ENCODE assay signal across 11 cellular contexts in genomic region chr10:79984851-79985250, GRCh38. TPM values are rescaled to one million over a fixed set of nuclear protein-coding genes. Genes with fewer than 3 reads are reported as not detected.
DNase-seq lines count a peak whose midpoint lies in the region; ATAC-seq and TF ChIP-seq lines count a peak whose summit lies in the region.
"Had no signal": no experiment of that assay in that cellular context is flagged by ENCODE, and none has a peak within 500 bp of the region (broad histone marks: within the 10 kb centered on the region; RNA-seq: fewer than 3 reads in every experiment).

No MANE protein-coding gene starts in this region.

- peak; percentile 70 for ATAC-seq in GM21423 (IDR thresholded peaks at IDR 0.05; ENCODE audit: unreplicated experiment)
- ATAC-seq in left colon = peak; percentile 41

- no peak overlapping the region for H3K4me2 ChIP-seq in SK-N-SH

- no peaks in the 10 kb centered on the region; a peak in 2 of 4 replicates for H3K4me1 ChIP-seq in SK-N-SH (ENCODE audit: control insufficient read depth in 1 of 2, insufficient read depth in 2 of 2, low read depth in 1 of 2, low read length in 1 of 2)

- no peaks in the 10 kb centered on the region for H3K79me2 ChIP-seq in SK-N-SH (ENCODE audit: insufficient read depth)

- 70% methylated on average over 9 of the region's 9 CpGs for WGBS in SK-N-SH (ENCODE audit: low lambda C conversion rate)

- CTCF ChIA-PET in GM10248 (lab: Yijun Ruan, JAX) (no interaction called here), SK-N-SH (lab: Yijun Ruan, JAX) (interaction anchor here (1.0 kb wide), 1 partner anchor 22 kb away, joined by 3 read pairs; no protein-coding TSS in a partner anchor)

- H2AFZ ChIP-seq in SK-N-SH (ENCODE audit: low read depth) = no peak overlapping the region
- H2AFZ ChIP-seq: GM23248 had no signal

- H3K27ac ChIP-seq in SK-N-SH (ENCODE audit: low read depth in 2 of 2, low read length in 1 of 2) = no peak overlapping the region
- H3K27ac ChIP-seq: GM23248, right atrium auricular region had no signal

- intact Hi-C loops in left colon (cut with DNase I, micrococcal nuclease) = no loop called here

- no peaks in the 10 kb centered on the region for H3F3A ChIP-seq in SK-N-SH (replicated peaks; ENCODE audit: insufficient read depth)

- DNase-seq in GM10248 (ENCODE audit: extremely low spot score) = peak; percentile 20
- peak; percentile 15 for DNase-seq in HT1080 (ENCODE audit: low read depth)
- DNase-seq in left colon = no peak
- no peak for DNase-seq in dedifferentiated amniotic fluid mesenchymal stem cell (ENCODE audit: extremely low spot score)
- no peak for DNase-seq in OCI-M2 (lab: John Stamatoyannopoulos, UW; ENCODE audit: unreplicated experiment)
- no peak for DNase-seq in SK-N-SH
- no peak for DNase-seq in NCI-H2107 treated with DMSO at 0.1 percent for 48 hours (lab: John Stamatoyannopoulos, UW; ENCODE audit: unreplicated experiment)
- DNase-seq: NCI-H1105 had no signal

- no peak overlapping the region for H3K4me3 ChIP-seq in SK-N-SH (ENCODE audit: low read depth in 2 of 2, low read length in 1 of 2)
- H3K4me3 ChIP-seq: GM23248, right atrium auricular region had no signal

- no peak for TF ChIP-seq EP300 in SK-N-SH (IDR thresholded peaks at IDR 0.05; ENCODE audit: borderline replicate concordance in 1 of 2, low read depth in 1 of 2, low read length in 1 of 2)

- no peaks in the 10 kb centered on the region for H3K36me3 ChIP-seq in SK-N-SH (replicated peaks in 1 of 2; ENCODE audit: control insufficient read depth in 1 of 2, insufficient read depth in 2 of 2, low read length in 1 of 2)
- H3K36me3 ChIP-seq: right atrium auricular region had no signal

- H3K9me3 ChIP-seq in SK-N-SH = no peaks in the 10 kb centered on the region

- POLR2A ChIA-PET in GM10248 (lab: Yijun Ruan, JAX) = no interaction called here
- POLR2A ChIA-PET in SK-N-SH (lab: Yijun Ruan, JAX) = no interaction called here

- no peak for TF ChIP-seq RAD21 in SK-N-SH (IDR thresholded peaks at IDR 0.05; ENCODE audit: low read length)

- H3K9ac ChIP-seq in SK-N-SH = no peak overlapping the region
- H3K9ac ChIP-seq: GM23248 had no signal

- no peaks in the 10 kb centered on the region for H3K9me2 ChIP-seq in SK-N-SH

- H4K20me1 ChIP-seq in SK-N-SH (ENCODE audit: insufficient read depth) = no peaks in the 10 kb centered on the region

- TF ChIP-seq CTCF in GM10248 (IDR thresholded peaks at IDR 0.05; ENCODE audit: control extremely low read depth, extremely low read depth, low read depth, missing control alignments) (no peak), SK-N-SH (IDR thresholded peaks at IDR 0.05) (no peak)

- H3K27me3 ChIP-seq in SK-N-SH (ENCODE audit: insufficient read depth) = peaks cover 8% of the 10 kb centered on the region; the same call in 1 of the 2 replicates
- H3K27me3 ChIP-seq: right atrium auricular region had no signal

TF ChIP-seq in SK-N-SH, 30 proteins besides CTCF, POLR2A, EP300 and RAD21:
- TF ChIP-seq NRF1 (IDR thresholded peaks at IDR 0.05; ENCODE audit: low read depth, low read length) = no peak
- TF ChIP-seq ZBTB33 (IDR thresholded peaks at IDR 0.05; ENCODE audit: borderline replicate concordance, low read depth) = no peak
- TF ChIP-seq ELF1 (IDR thresholded peaks at IDR 0.05) = no peak
- no peak for TF ChIP-seq FOXM1 (IDR thresholded peaks at IDR 0.05; ENCODE audit: low read depth)
- no peak for TF ChIP-seq GATA2 (CRISPR knock-in tag; IDR thresholded peaks at IDR 0.05)
- TF ChIP-seq RCOR1 (IDR thresholded peaks at IDR 0.05; ENCODE audit: low read length) = no peak
- no peak for TF ChIP-seq PBX3 (IDR thresholded peaks at IDR 0.05)
- no peak for TF ChIP-seq RFX5 (IDR thresholded peaks at IDR 0.05; ENCODE audit: low read length)
- no peak for TF ChIP-seq IRF3 (IDR thresholded peaks at IDR 0.05; ENCODE audit: low read depth, low read length)
- TF ChIP-seq SMC3 (IDR thresholded peaks at IDR 0.05; ENCODE audit: low read depth, low read length) = no peak
- TF ChIP-seq POLR2AphosphoS5 (IDR thresholded peaks at IDR 0.05; ENCODE audit: low read depth, low read length) = no peak
- no peak for TF ChIP-seq TAF1 (IDR thresholded peaks at IDR 0.05; ENCODE audit: borderline replicate concordance, low read depth, low read length)
- no peak for TF ChIP-seq EZH2phosphoT487 (IDR thresholded peaks at IDR 0.05; ENCODE audit: borderline replicate concordance, low read depth)
- TF ChIP-seq USF1 (IDR thresholded peaks at IDR 0.05; ENCODE audit: borderline replicate concordance, low read depth) = no peak
- no peak for TF ChIP-seq NFIC (IDR thresholded peaks at IDR 0.05; ENCODE audit: borderline replicate concordance)
- no peak for TF ChIP-seq SIN3A (IDR thresholded peaks at IDR 0.05; ENCODE audit: borderline replicate concordance, low read depth, low read length)

RNA-seq across cellular contexts. Expression of gene SFTPD, which starts 35.9 kb away (rescaled TPM):
- total RNA-seq in HT1080 (2014; rRNA removed; shearing (Covaris generic)) = not detected in 2 replicates
- not detected in 2 replicates for polyA plus RNA-seq in HT1080 (2015; cell fraction: cytosol; rRNA removed)
- not detected in 2 replicates for polyA plus RNA-seq in HT1080 (2015; cell fraction: nucleus; rRNA removed)
- not detected for total RNA-seq in left colon
- 0.03 TPM in 1 of 2 replicates, not detected in the other for polyA plus RNA-seq in SK-N-SH (2012; rRNA removed)
- 0.03 TPM in 1 of 2 replicates, not detected in the other for polyA plus RNA-seq in SK-N-SH (2012; cell fraction: cytosol; rRNA removed)
- not detected in 2 replicates for polyA plus RNA-seq in SK-N-SH (2012; cell fraction: nucleus; rRNA removed)
- total RNA-seq: GM23248 had no signal

Comparison
In these comparisons a context has a peak if more than half of its experiments do, and no peak if none do; other contexts are left out.
1. DNase-seq: peak in GM10248 (single experiment) and HT1080 (single experiment); none in left colon (0 of 2), dedifferentiated amniotic fluid mesenchymal stem cell (single experiment), OCI-M2 (single experiment), SK-N-SH (single experiment) and NCI-H2107 treated with DMSO at 0.1 percent for 48 hours (single experiment).